In genomic region chr12:96401061-96401871, GRCh38 we compare ENCODE assay signal across 8 cellular contexts. TPM values are rescaled to one million over a fixed set of nuclear protein-coding genes. Genes with fewer than 3 reads are reported as not detected.
DNase-seq lines count a peak whose midpoint lies in the region; ATAC-seq, FAIRE-seq and TF ChIP-seq lines count a peak whose summit lies in the region.

No MANE protein-coding gene starts in this region.

- peak; percentile 30 for FAIRE-seq in GM12892 (lab: Jason Lieb, UNC)

- ATAC-seq in HG03135 (IDR thresholded peaks at IDR 0.05; ENCODE audit: unreplicated experiment) (peak; percentile 22), HG02840 (IDR thresholded peaks at IDR 0.05; ENCODE audit: low FRiP score, unreplicated experiment) (no peak)
- ATAC-seq in activated T-cell treated with anti-CD3 and anti-CD28 coated beads, Interleukin-2, amount 50 U/mL, for 4 hours = peak; percentile 3 to 10

- peak overlapping the region; percentile 91 for H3K27ac Mint-ChIP-seq in nephron progenitor cell

- no peaks in the 10 kb centered on the region for H3K36me3 Mint-ChIP-seq in activated T-cell treated with anti-CD3 and anti-CD28 coated beads, Interleukin-2, amount 50 U/mL, for 4 hours (ENCODE audit: insufficient read depth)
- no peaks in the 10 kb centered on the region for H3K36me3 Mint-ChIP-seq in nephron progenitor cell (ENCODE audit: low read depth)

- peak overlapping the region; percentile 74 for H3K4me3 ChIP-seq in fibroblast of mammary gland (ENCODE audit: control insufficient read depth, low read depth, low read length)

- no peak for TF ChIP-seq POLR2A in GM12892 (IDR thresholded peaks at IDR 0.05; ENCODE audit: low read depth, low read length)

- peak overlapping the region; percentile 87 for H3K4me3 Mint-ChIP-seq in activated T-cell treated with anti-CD3 and anti-CD28 coated beads, Interleukin-2, amount 50 U/mL, for 4 hours
- peak overlapping the region; percentile 87 for H3K4me3 Mint-ChIP-seq in nephron progenitor cell

- H3K4me1 Mint-ChIP-seq in activated T-cell treated with anti-CD3 and anti-CD28 coated beads, Interleukin-2, amount 50 U/mL, for 4 hours (ENCODE audit: low read depth) = peaks cover 32% of the 10 kb centered on the region
- peaks cover 37% of the 10 kb centered on the region for H3K4me1 Mint-ChIP-seq in nephron progenitor cell

- H3K27me3 Mint-ChIP-seq in activated T-cell treated with anti-CD3 and anti-CD28 coated beads, Interleukin-2, amount 50 U/mL, for 4 hours (ENCODE audit: low read depth) = no peaks in the 10 kb centered on the region
- peaks cover 3% of the 10 kb centered on the region for H3K27me3 Mint-ChIP-seq in nephron progenitor cell (ENCODE audit: low read depth, poor library complexity)

- peak; percentile 74 for DNase-seq in AG08395 (ENCODE audit: low spot score)
- DNase-seq in GM12892 (ENCODE audit: insufficient read length) = no peak
- DNase-seq in NCI-H774 (lab: John Stamatoyannopoulos, UW) = peak; percentile 48
- no peak for DNase-seq in activated T-cell treated with anti-CD3 and anti-CD28 coated beads, Interleukin-2, amount 50 U/mL, for 4 hours
- DNase-seq in fibroblast of mammary gland (ENCODE audit: low read depth) = peak; percentile 89
- no peak for DNase-seq in nephron progenitor cell

- no peaks in the 10 kb centered on the region for H3K9me3 Mint-ChIP-seq in activated T-cell treated with anti-CD3 and anti-CD28 coated beads, Interleukin-2, amount 50 U/mL, for 4 hours
- no peaks in the 10 kb centered on the region for H3K9me3 Mint-ChIP-seq in nephron progenitor cell

- TF ChIP-seq CTCF in fibroblast of mammary gland (conservative IDR thresholded peaks at IDR 0.05; ENCODE audit: control insufficient read depth, insufficient read depth, low read depth, low read length) = peak; percentile 51
- TF ChIP-seq CTCF in nephron progenitor cell (IDR thresholded peaks at IDR 0.05) = peak; percentile 35

RNA-seq across cellular contexts. Expression of gene CDK17, which starts 1.0 kb away (rescaled TPM):
- 19.3 TPM for polyA plus RNA-seq in GM12892 (2012; ENCODE audit: missing spikeins)
- total RNA-seq in activated T-cell treated with anti-CD3 and anti-CD28 coated beads, Interleukin-2, amount 50 U/mL, for 4 hours = 10 to 100 TPM; 29.9 to 37.4 (median 35.8) TPM

Comparison
In these comparisons a context has a peak if more than half of its experiments do, and no peak if none do; other contexts are left out.
1. DNase-seq: peak in AG08395 (single experiment), NCI-H774 (single experiment) and fibroblast of mammary gland (single experiment); none in GM12892 (single experiment), activated T-cell treated with anti-CD3 and anti-CD28 coated beads, Interleukin-2, amount 50 U/mL, for 4 hours (single experiment) and nephron progenitor cell (single experiment).